2 cellular contexts compared by ENCODE assay signal in the genomic region with DNA sequence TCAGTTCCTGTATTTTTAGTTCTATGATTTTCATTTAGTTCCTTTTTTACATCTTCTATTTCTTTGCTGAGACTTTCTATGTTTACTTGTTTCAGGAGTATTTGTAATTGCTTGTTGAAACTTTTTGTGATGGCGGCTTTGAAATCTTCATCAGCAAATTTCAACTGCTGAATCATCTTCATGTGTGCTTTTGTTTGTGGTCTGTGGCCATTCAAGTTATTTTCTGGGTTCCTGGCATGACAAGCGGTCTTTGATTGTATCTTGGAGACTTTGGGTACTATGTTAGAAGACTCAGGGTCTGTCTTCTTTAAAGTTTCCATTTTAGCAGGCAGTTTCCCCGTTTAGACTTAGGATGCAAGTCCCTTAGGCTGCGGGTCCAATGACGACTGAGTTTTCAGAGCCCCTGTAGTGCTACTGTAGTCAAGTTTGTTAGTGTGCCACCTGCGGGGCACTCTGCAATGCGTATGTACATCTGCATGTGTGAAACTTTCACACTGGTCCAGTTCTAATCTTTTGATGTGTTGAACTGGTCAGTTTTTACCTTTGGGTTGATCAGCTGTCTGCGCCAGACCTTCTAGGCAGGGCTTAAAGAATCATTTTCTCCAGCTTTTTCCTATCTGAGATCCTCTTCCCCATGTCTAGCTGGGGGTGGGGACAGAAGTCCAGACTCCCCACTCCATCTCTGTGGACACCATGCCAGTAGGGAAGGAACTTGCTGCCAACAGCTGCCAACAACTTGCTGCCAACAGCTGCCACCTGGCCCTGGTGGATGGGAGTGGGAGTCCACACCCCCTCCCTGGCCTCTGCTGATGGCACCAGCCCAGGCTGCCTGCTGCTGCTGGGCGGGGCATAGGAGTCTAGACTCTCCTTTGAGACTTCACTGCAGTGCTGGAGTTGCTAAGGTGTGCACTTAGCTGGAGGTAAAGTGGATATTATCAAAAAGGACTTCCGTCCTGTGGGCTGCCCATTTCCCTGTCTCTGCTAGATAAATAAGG.
TF ChIP-seq lines count a peak whose summit lies in the region.

No MANE protein-coding gene starts in this region.

TF ChIP-seq in SK-N-SH, 30 proteins besides CTCF, POLR2A, EP300 and RAD21 (continued from another document):
- TF ChIP-seq, protein P1, sequence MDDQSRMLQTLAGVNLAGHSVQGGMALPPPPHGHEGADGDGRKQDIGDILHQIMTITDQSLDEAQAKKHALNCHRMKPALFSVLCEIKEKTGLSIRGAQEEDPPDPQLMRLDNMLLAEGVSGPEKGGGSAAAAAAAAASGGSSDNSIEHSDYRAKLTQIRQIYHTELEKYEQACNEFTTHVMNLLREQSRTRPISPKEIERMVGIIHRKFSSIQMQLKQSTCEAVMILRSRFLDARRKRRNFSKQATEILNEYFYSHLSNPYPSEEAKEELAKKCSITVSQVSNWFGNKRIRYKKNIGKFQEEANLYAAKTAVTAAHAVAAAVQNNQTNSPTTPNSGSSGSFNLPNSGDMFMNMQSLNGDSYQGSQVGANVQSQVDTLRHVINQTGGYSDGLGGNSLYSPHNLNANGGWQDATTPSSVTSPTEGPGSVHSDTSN (IDR thresholded peaks at IDR 0.05), result no peak
- TF ChIP-seq, protein P2, sequence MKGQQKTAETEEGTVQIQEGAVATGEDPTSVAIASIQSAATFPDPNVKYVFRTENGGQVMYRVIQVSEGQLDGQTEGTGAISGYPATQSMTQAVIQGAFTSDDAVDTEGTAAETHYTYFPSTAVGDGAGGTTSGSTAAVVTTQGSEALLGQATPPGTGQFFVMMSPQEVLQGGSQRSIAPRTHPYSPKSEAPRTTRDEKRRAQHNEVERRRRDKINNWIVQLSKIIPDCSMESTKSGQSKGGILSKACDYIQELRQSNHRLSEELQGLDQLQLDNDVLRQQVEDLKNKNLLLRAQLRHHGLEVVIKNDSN (IDR thresholded peaks at IDR 0.05; ENCODE audit: borderline replicate concordance, low read depth), result no peak
- no peak for TF ChIP-seq RCOR1 (IDR thresholded peaks at IDR 0.05; ENCODE audit: low read length)
- TF ChIP-seq, protein P3, sequence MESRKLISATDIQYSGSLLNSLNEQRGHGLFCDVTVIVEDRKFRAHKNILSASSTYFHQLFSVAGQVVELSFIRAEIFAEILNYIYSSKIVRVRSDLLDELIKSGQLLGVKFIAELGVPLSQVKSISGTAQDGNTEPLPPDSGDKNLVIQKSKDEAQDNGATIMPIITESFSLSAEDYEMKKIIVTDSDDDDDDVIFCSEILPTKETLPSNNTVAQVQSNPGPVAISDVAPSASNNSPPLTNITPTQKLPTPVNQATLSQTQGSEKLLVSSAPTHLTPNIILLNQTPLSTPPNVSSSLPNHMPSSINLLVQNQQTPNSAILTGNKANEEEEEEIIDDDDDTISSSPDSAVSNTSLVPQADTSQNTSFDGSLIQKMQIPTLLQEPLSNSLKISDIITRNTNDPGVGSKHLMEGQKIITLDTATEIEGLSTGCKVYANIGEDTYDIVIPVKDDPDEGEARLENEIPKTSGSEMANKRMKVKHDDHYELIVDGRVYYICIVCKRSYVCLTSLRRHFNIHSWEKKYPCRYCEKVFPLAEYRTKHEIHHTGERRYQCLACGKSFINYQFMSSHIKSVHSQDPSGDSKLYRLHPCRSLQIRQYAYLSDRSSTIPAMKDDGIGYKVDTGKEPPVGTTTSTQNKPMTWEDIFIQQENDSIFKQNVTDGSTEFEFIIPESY (IDR thresholded peaks at IDR 0.05; ENCODE audit: borderline replicate concordance, low read depth), result no peak

TF ChIP-seq in SK-N-SH treated with all-trans-retinoic acid at 6 μM for 48 hours, 23 proteins besides CTCF, POLR2A, EP300 and RAD21 (continued from another document):
- TF ChIP-seq, protein P4, sequence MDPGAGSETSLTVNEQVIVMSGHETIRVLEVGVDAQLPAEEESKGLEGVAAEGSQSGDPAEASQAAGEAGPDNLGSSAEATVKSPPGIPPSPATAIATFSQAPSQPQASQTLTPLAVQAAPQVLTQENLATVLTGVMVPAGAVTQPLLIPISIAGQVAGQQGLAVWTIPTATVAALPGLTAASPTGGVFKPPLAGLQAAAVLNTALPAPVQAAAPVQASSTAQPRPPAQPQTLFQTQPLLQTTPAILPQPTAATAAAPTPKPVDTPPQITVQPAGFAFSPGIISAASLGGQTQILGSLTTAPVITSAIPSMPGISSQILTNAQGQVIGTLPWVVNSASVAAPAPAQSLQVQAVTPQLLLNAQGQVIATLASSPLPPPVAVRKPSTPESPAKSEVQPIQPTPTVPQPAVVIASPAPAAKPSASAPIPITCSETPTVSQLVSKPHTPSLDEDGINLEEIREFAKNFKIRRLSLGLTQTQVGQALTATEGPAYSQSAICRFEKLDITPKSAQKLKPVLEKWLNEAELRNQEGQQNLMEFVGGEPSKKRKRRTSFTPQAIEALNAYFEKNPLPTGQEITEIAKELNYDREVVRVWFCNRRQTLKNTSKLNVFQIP (CRISPR knock-in tag; IDR thresholded peaks at IDR 0.05; ENCODE audit: borderline replicate concordance, low read depth), result no peak
- TF ChIP-seq, protein P5, sequence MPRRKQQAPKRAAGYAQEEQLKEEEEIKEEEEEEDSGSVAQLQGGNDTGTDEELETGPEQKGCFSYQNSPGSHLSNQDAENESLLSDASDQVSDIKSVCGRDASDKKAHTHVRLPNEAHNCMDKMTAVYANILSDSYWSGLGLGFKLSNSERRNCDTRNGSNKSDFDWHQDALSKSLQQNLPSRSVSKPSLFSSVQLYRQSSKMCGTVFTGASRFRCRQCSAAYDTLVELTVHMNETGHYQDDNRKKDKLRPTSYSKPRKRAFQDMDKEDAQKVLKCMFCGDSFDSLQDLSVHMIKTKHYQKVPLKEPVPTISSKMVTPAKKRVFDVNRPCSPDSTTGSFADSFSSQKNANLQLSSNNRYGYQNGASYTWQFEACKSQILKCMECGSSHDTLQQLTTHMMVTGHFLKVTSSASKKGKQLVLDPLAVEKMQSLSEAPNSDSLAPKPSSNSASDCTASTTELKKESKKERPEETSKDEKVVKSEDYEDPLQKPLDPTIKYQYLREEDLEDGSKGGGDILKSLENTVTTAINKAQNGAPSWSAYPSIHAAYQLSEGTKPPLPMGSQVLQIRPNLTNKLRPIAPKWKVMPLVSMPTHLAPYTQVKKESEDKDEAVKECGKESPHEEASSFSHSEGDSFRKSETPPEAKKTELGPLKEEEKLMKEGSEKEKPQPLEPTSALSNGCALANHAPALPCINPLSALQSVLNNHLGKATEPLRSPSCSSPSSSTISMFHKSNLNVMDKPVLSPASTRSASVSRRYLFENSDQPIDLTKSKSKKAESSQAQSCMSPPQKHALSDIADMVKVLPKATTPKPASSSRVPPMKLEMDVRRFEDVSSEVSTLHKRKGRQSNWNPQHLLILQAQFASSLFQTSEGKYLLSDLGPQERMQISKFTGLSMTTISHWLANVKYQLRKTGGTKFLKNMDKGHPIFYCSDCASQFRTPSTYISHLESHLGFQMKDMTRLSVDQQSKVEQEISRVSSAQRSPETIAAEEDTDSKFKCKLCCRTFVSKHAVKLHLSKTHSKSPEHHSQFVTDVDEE (CRISPR knock-in tag; IDR thresholded peaks at IDR 0.05), result no peak
- TF ChIP-seq TCF4 (CRISPR knock-in tag; IDR thresholded peaks at IDR 0.05; ENCODE audit: borderline replicate concordance) (no peak), ZFP3 (CRISPR knock-in tag; IDR thresholded peaks at IDR 0.05) (no peak), ESRRG (CRISPR knock-in tag; IDR thresholded peaks at IDR 0.05) (no peak), RARB (CRISPR knock-in tag; IDR thresholded peaks at IDR 0.05) (no peak), BACH2 (CRISPR knock-in tag; IDR thresholded peaks at IDR 0.05; ENCODE audit: borderline replicate concordance) (no peak)
- TF ChIP-seq, protein P6, sequence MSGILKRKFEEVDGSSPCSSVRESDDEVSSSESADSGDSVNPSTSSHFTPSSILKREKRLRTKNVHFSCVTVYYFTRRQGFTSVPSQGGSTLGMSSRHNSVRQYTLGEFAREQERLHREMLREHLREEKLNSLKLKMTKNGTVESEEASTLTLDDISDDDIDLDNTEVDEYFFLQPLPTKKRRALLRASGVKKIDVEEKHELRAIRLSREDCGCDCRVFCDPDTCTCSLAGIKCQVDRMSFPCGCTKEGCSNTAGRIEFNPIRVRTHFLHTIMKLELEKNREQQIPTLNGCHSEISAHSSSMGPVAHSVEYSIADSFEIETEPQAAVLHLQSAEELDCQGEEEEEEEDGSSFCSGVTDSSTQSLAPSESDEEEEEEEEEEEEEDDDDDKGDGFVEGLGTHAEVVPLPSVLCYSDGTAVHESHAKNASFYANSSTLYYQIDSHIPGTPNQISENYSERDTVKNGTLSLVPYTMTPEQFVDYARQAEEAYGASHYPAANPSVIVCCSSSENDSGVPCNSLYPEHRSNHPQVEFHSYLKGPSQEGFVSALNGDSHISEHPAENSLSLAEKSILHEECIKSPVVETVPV (CRISPR knock-in tag; IDR thresholded peaks at IDR 0.05), result no peak
